ENCODE assay signal across 18 cellular contexts in the genomic region with DNA sequence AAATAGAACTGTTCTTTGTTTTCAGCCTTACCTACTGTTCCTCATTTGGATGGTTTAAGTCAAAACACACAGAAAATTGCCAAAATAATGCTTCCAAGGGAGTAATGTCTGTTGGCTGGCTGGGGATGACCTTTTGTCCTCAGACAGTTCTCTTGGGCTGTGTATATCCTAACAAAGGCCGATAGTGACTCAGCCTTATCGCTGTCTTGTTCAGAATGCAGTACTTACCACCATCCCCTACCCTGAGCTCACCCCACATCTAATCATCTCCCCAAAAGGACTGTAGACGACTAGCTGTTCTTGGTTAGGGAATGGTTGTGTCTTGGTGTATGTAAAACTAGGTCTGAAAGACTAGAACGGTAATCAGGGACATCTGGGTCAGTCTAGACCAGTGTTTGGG. TPM values are rescaled to one million over a fixed set of nuclear protein-coding genes. Genes with fewer than 3 reads are reported as not detected.
A peak's percentile ranks its signal among the peaks of the same experiment; 100 is the strongest.
DNase-seq lines count a peak whose midpoint lies in the region; ATAC-seq and TF ChIP-seq lines count a peak whose summit lies in the region.
"Had no signal": no experiment of that assay in that cellular context is flagged by ENCODE, and none has a peak within 500 bp of the region (broad histone marks: within the 10 kb centered on the region; RNA-seq: fewer than 3 reads in every experiment).

No MANE protein-coding gene starts in this region.

- no peak overlapping the region for H2BK15ac ChIP-seq in mesendoderm (replicated peaks; ENCODE audit: low read depth)

- H4K5ac ChIP-seq in mesendoderm (ENCODE audit: low read length): no peak overlapping the region

- no peaks in the 10 kb centered on the region for H3K9me2 ChIP-seq in Karpas-422 (replicated peaks; ENCODE audit: insufficient read depth, low read length)

- TF ChIP-seq CTCF in adrenal gland (IDR thresholded peaks at IDR 0.05): no peak
- TF ChIP-seq CTCF in fibroblast of mammary gland (conservative IDR thresholded peaks at IDR 0.05; ENCODE audit: control insufficient read depth, insufficient read depth, low read depth, low read length): no peak

- no peak overlapping the region for H2AFZ ChIP-seq in Karpas-422 (ENCODE audit: low read length)

- H3K18ac ChIP-seq in mesendoderm (ENCODE audit: low read length): no peak overlapping the region

- WGBS in adrenal gland, 4 donors: 48 to 66% (median 58%) methylated on average over 4 of the region's 4 CpGs
- WGBS in mesendoderm (ENCODE audit: extremely low coverage, insufficient coverage, low lambda C conversion rate): no CpG with 5 or more reads among the region's 4 CpGs

- no peak for TF ChIP-seq POLR2A in adrenal gland (IDR thresholded peaks at IDR 0.05)

- no peaks in the 10 kb centered on the region for H3K79me2 ChIP-seq in Karpas-422 (ENCODE audit: low read length)
- H3K79me2 ChIP-seq in mesendoderm (ENCODE audit: control insufficient read depth, insufficient read depth, low read length): no peaks in the 10 kb centered on the region

- H3K27me3 Mint-ChIP-seq in stimulated activated memory B cell treated with anti-CD40 and anti-IgM and Interleukin-4, amounts not matched to agents 10 μg/mL and 1 μg/mL and 100 μg/mL, for 72 hours: no peaks in the 10 kb centered on the region

- no peak overlapping the region for H3K56ac ChIP-seq in mesendoderm (ENCODE audit: low read length)

- H2BK120ac ChIP-seq in mesendoderm (ENCODE audit: low read depth, low read length): no peak overlapping the region

- no peak overlapping the region for H3K4me3 Mint-ChIP-seq in stimulated activated memory B cell treated with anti-CD40 and anti-IgM and Interleukin-4, amounts not matched to agents 10 μg/mL and 1 μg/mL and 100 μg/mL, for 72 hours

- peak overlapping the region; percentile 50 for H3K27ac Mint-ChIP-seq in stimulated activated memory B cell treated with anti-CD40 and anti-IgM and Interleukin-4, amounts not matched to agents 10 μg/mL and 1 μg/mL and 100 μg/mL, for 72 hours

- H3K4me1 ChIP-seq in Karpas-422 (ENCODE audit: low read length) (peaks cover 60% of the 10 kb centered on the region), adrenal gland (replicated peaks in 1 of 2) (peaks cover 15 to 35% of the 10 kb centered on the region in 2 donors), mesendoderm (ENCODE audit: control insufficient read depth, low read depth, low read length) (no peaks in the 10 kb centered on the region)
- H3K4me1 ChIP-seq: HAP-1 had no signal

- H3K79me1 ChIP-seq in mesendoderm (ENCODE audit: low read length): no peaks in the 10 kb centered on the region

- ATAC-seq in stimulated activated memory B cell treated with anti-CD40 and anti-IgM and Interleukin-4, amounts not matched to agents 10 μg/mL and 1 μg/mL and 100 μg/mL, for 72 hours: no peak
- ATAC-seq in GM21390 (IDR thresholded peaks at IDR 0.05; ENCODE audit: unreplicated experiment): no peak

- no peak overlapping the region for H3K23ac ChIP-seq in mesendoderm (ENCODE audit: low read length)

- H3K4me3 ChIP-seq in Karpas-422 (ENCODE audit: low read length) (peak overlapping the region; percentile 36; the same call in 1 of the 2 replicates), adrenal gland (no peak overlapping the region), fibroblast of mammary gland (ENCODE audit: control insufficient read depth, low read depth, low read length) (no peak overlapping the region), mesendoderm (ENCODE audit: low read length) (no peak overlapping the region)
- H3K4me3 ChIP-seq: HAP-1, Peyer's patch had no signal

- DNase-seq in Karpas-422: no peak
- peak in 4 of 7 donors; percentile 39 to 54 (median 42) for DNase-seq in adrenal gland
- peak; percentile 18 for DNase-seq in fibroblast of mammary gland (ENCODE audit: low read depth)
- no peak for DNase-seq in NCI-H1436 treated with DMSO at 0.1 percent for 48 hours (lab: John Stamatoyannopoulos, UW)
- DNase-seq in mesendoderm: no peak
- DNase-seq: COR-L47, KBM-7, NCI-H1092, NCI-H187 treated with DMSO at 0.1 percent for 48 hours, NCI-H446, NCI-H774, Peyer's patch, SHP77 treated with DMSO at 0.1 percent for 48 hours had no signal

- peaks cover 7% of the 10 kb centered on the region; the same call in 1 of the 2 replicates for H3K36me3 ChIP-seq in Karpas-422 (ENCODE audit: insufficient read depth, low read length)
- peaks cover 0 to 8% of the 10 kb centered on the region in 2 donors for H3K36me3 ChIP-seq in adrenal gland (replicated peaks in 1 of 2)
- peaks cover 2% of the 10 kb centered on the region for H3K36me3 ChIP-seq in mesendoderm (ENCODE audit: control insufficient read depth, insufficient read depth, low read length)

- no peak overlapping the region for H2BK5ac ChIP-seq in mesendoderm (ENCODE audit: low read length)

- H4K20me1 ChIP-seq in Karpas-422 (ENCODE audit: insufficient read depth, low read depth, low read length): no peaks in the 10 kb centered on the region

- H3K36me3 Mint-ChIP-seq in stimulated activated memory B cell treated with anti-CD40 and anti-IgM and Interleukin-4, amounts not matched to agents 10 μg/mL and 1 μg/mL and 100 μg/mL, for 72 hours: peaks cover 28% of the 10 kb centered on the region

- intact Hi-C loops in adrenal gland (cut with DNase I): no loop called here

- peak overlapping the region; percentile 55 for H3K4me2 ChIP-seq in Karpas-422 (ENCODE audit: low read depth, low read length, poor library complexity, severe bottlenecking)
- H3K4me2 ChIP-seq in mesendoderm (ENCODE audit: low read length): no peak overlapping the region

- peaks cover 24% of the 10 kb centered on the region for H3K4me1 Mint-ChIP-seq in stimulated activated memory B cell treated with anti-CD40 and anti-IgM and Interleukin-4, amounts not matched to agents 10 μg/mL and 1 μg/mL and 100 μg/mL, for 72 hours

- H2AK5ac ChIP-seq in mesendoderm (ENCODE audit: low read length): no peak overlapping the region

- no peaks in the 10 kb centered on the region for H3K9me3 ChIP-seq in Karpas-422 (ENCODE audit: low read length)
- no peaks in the 10 kb centered on the region for H3K9me3 ChIP-seq in adrenal gland (replicated peaks in 1 of 3)
- H3K9me3 ChIP-seq: HAP-1, Peyer's patch had no signal

- no peak overlapping the region for H4K8ac ChIP-seq in mesendoderm (ENCODE audit: low read depth, low read length)

- H3K9ac ChIP-seq in Karpas-422 (ENCODE audit: low read length) (peak overlapping the region; percentile 58), mesendoderm (ENCODE audit: low read length) (no peak overlapping the region)

- H3K27me3 ChIP-seq in Karpas-422 (ENCODE audit: low read length): no peaks in the 10 kb centered on the region
- no peaks in the 10 kb centered on the region for H3K27me3 ChIP-seq in adrenal gland
- H3K27me3 ChIP-seq in mesendoderm (ENCODE audit: insufficient read depth, low read length, poor library complexity): no peaks in the 10 kb centered on the region
- H3K27me3 ChIP-seq: Peyer's patch had no signal

- peak overlapping the region; percentile 93 for H3K27ac ChIP-seq in Karpas-422 (ENCODE audit: low read length)
- peak overlapping the region in 2 of 5 donors; percentile 18 to 24 for H3K27ac ChIP-seq in adrenal gland
- H3K27ac ChIP-seq in mesendoderm (ENCODE audit: low read depth, low read length): no peak overlapping the region
- H3K27ac ChIP-seq: C4-2B, HL-60, Peyer's patch had no signal

- no peaks in the 10 kb centered on the region for H3K9me3 Mint-ChIP-seq in stimulated activated memory B cell treated with anti-CD40 and anti-IgM and Interleukin-4, amounts not matched to agents 10 μg/mL and 1 μg/mL and 100 μg/mL, for 72 hours

- H3K4ac ChIP-seq in mesendoderm (ENCODE audit: low read depth, low read length): no peak overlapping the region

RNA-seq across cellular contexts. Expression of a gene that starts 35.0 kb away (rescaled TPM):
- 187 and 230 TPM in 2 replicates for total RNA-seq in Karpas-422 (2014; rRNA removed; shearing (Covaris generic); ENCODE audit: low replicate concordance)
- total RNA-seq in adrenal gland: 100 to 1,000 TPM; 219 to 437 (median 356) TPM
- polyA plus RNA-seq in adrenal gland: 100 to 1,000 TPM in 2 of 3 donors, 10 to 100 TPM in 1; 45.7 to 705 (median 167) TPM
- polyA plus RNA-seq in mesendoderm (2013, experiment 1 of 2): 280 TPM
- 273 TPM for polyA plus RNA-seq in mesendoderm (2013, experiment 2 of 2)

Comparison
In these comparisons a context has a peak if more than half of its experiments do, and no peak if none do; other contexts are left out.
1. DNase-seq: peak in adrenal gland (4 of 7) and fibroblast of mammary gland (single experiment); none in Karpas-422 (single experiment), NCI-H1436 treated with DMSO at 0.1 percent for 48 hours (single experiment) and mesendoderm (single experiment).